Comparison of ENCODE assay signal across 28 cellular contexts in genomic region chr3:103613738-103614137, GRCh38.
"Had no signal": no experiment of that assay in that cellular context is flagged by ENCODE, and none has a peak within 500 bp of the region (broad histone marks: within the 10 kb centered on the region; RNA-seq: fewer than 3 reads in every experiment).

No MANE protein-coding gene starts in this region.

- H3K36me3 Mint-ChIP-seq: immature natural killer cell, mesothelial cell of epicardium, naive B cell had no signal

- H3K27me3 ChIP-seq: colonic mucosa, esophagus squamous epithelium, gastrocnemius medialis, heart right ventricle, hepatocyte, left lung had no signal

- H3K79me2 ChIP-seq: hepatocyte had no signal

- H3K27me3 Mint-ChIP-seq: dendritic cell treated with granulocyte-macrophage colony-stimulating factor and Interleukin-4, amounts not matched to agents 40 ng/mL and 50 ng/mL, for 4 days; effector memory CD8-positive, alpha-beta T cell; naive B cell had no signal

- H3K4me3 Mint-ChIP-seq: dendritic cell treated with granulocyte-macrophage colony-stimulating factor and Interleukin-4, amounts not matched to agents 40 ng/mL and 50 ng/mL, for 4 days; effector memory CD8-positive, alpha-beta T cell; endodermal cell; immature natural killer cell; mesothelial cell of epicardium; naive B cell had no signal

- H3K27ac Mint-ChIP-seq: dendritic cell treated with granulocyte-macrophage colony-stimulating factor and Interleukin-4, amounts not matched to agents 40 ng/mL and 50 ng/mL, for 4 days; effector memory CD8-positive, alpha-beta T cell; endodermal cell; immature natural killer cell; mesothelial cell of epicardium; naive B cell had no signal

- H3K4me2 ChIP-seq: hepatocyte had no signal

- H3K4me1 Mint-ChIP-seq: endodermal cell, immature natural killer cell, naive B cell had no signal

- DNase-seq: colonic mucosa; cortex of kidney; effector CD8-positive, alpha-beta T cell; effector memory CD8-positive, alpha-beta T cell; endodermal cell; erythroblast; esophagus squamous epithelium; foreskin fibroblast; foreskin melanocyte; gastrocnemius medialis; glutamatergic neuron; head of caudate nucleus; heart right ventricle; hypothalamus; immature natural killer cell; islet precursor cell; kidney; kidney glomerular epithelial cell; left lung; left ventricle myocardium superior; lower lobe of right lung; mesenchymal stem cell; mucosa of descending colon; naive B cell had no signal

- H2AFZ ChIP-seq: hepatocyte had no signal

- H3K9me3 ChIP-seq: colonic mucosa, esophagus squamous epithelium, gastrocnemius medialis, left lung, lower lobe of right lung, mucosa of descending colon had no signal

- H3K27ac ChIP-seq: colonic mucosa, epithelial cell of prostate, esophagus squamous epithelium, gastrocnemius medialis, heart right ventricle, hepatocyte, left lung, lower lobe of right lung had no signal

- H3K4me3 ChIP-seq: colonic mucosa, esophagus squamous epithelium, gastrocnemius medialis, heart right ventricle, hepatocyte, left lung, lower lobe of right lung, mucosa of descending colon had no signal

- H3K36me3 ChIP-seq: colonic mucosa, esophagus squamous epithelium, gastrocnemius medialis, heart right ventricle, left lung, lower lobe of right lung had no signal
